ENCODE assay signal across 25 cellular contexts in the genomic region with DNA sequence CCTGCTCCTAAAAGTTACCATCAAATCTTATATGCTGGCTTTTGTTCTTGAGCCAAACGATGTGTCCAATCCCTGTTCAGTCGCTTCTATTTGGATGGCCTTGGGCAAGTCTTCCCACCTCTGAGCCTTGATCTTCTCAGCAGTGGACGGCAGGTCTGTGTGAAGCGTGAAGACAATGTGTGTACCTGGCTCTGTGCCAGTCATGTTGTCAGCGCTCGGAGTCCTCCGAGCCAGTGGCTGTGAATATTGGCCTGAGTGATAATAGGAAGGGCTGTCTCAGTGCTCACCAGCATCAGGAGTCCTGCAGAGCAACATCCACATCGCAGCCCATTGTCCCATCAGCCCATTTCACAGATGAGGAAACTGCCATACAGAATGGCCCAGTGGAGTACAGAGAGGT.
DNase-seq lines count a peak whose midpoint lies in the region; ATAC-seq and TF ChIP-seq lines count a peak whose summit lies in the region.
"Had no signal": no experiment of that assay in that cellular context is flagged by ENCODE, and none has a peak within 500 bp of the region (broad histone marks: within the 10 kb centered on the region; RNA-seq: fewer than 3 reads in every experiment).

No MANE protein-coding gene starts in this region.

- TF ChIP-seq CTCF in choroid plexus epithelial cell (conservative IDR thresholded peaks at IDR 0.05; ENCODE audit: low read depth, low read length) = no peak

- no peak for ATAC-seq in GM21619 (IDR thresholded peaks at IDR 0.05; ENCODE audit: unreplicated experiment)
- ATAC-seq: activated naive CD8-positive, alpha-beta T cell treated with anti-CD3 and anti-CD28 coated beads, Interleukin-2, amount 50 U/mL, for 24 hours; stimulated activated naive B cell treated with anti-CD40 and anti-IgM and Interleukin-4, amounts not matched to agents 10 μg/mL and 1 μg/mL and 100 μg/mL, for 72 hours had no signal

- DNase-seq in NCI-H2029 treated with DMSO at 0.1 percent for 48 hours (lab: John Stamatoyannopoulos, UW) = peak; percentile 0
- DNase-seq in NCI-H2029 (lab: John Stamatoyannopoulos, UW) = no peak
- peak; percentile 4 for DNase-seq in GM04504 (ENCODE audit: low read depth)
- DNase-seq in choroid plexus epithelial cell (ENCODE audit: low read depth) = peak; percentile 4
- peak; percentile 53 for DNase-seq in mesenteric fat pad (ENCODE audit: low spot score)
- DNase-seq in KG1 (lab: John Stamatoyannopoulos, UW) = no peak
- DNase-seq in MV-4-11 (lab: John Stamatoyannopoulos, UW) = no peak
- DNase-seq: 8988T; activated CD4-positive, alpha-beta memory T cell treated with anti-CD3 and anti-CD28 coated beads, Interleukin-2, amount 10 ng/mL, durations not matched to agents 7 days and 5 days; activated CD4-positive, CD25-positive, alpha-beta regulatory T cell treated with anti-CD3 and anti-CD28 coated beads, Interleukin-2, amount 50 U/mL, for 72 hours; activated naive CD8-positive, alpha-beta T cell treated with anti-CD3 and anti-CD28 coated beads, Interleukin-2, amount 50 U/mL, for 24 hours; activated T-cell treated with anti-CD3 and anti-CD28 coated beads, Interleukin-2, amount 50 U/mL, for 1 hour; CD4-positive, CD25-positive, alpha-beta regulatory T cell; cerebellar nuclear complex; EL; H7; mammary epithelial cell; NCI-H1092 treated with DMSO at 0.1 percent for 48 hours; NCI-H187; NCI-H774; stimulated activated CD4-positive, alpha-beta T cell treated with anti-CD3 and anti-CD28 coated beads, Interleukin-15, amount 100 ng/mL, for 24 hours; stimulated activated naive B cell treated with anti-CD40 and anti-IgM and Interleukin-4, amounts not matched to agents 10 μg/mL and 1 μg/mL and 100 μg/mL, for 72 hours; T-helper 2 cell had no signal

- H3K4me3 ChIP-seq in choroid plexus epithelial cell (ENCODE audit: low read depth, low read length) = no peak overlapping the region
- H3K4me3 ChIP-seq: heart right ventricle had no signal

Comparison
In these comparisons a context has a peak if more than half of its experiments do, and no peak if none do; other contexts are left out.
1. DNase-seq: peak in NCI-H2029 treated with DMSO at 0.1 percent for 48 hours (single experiment), GM04504 (single experiment), choroid plexus epithelial cell (single experiment) and mesenteric fat pad (single experiment); none in NCI-H2029 (single experiment), KG1 (single experiment) and MV-4-11 (single experiment).